ENCODE assay signal across 14 cellular contexts in genomic region chr5:127942246-127943060, GRCh38.
A peak's percentile ranks its signal among the peaks of the same experiment; 100 is the strongest.
DNase-seq lines count a peak whose midpoint lies in the region; ATAC-seq and TF ChIP-seq lines count a peak whose summit lies in the region.
"Had no signal": no experiment of that assay in that cellular context is flagged by ENCODE, and none has a peak within 500 bp of the region (broad histone marks: within the 10 kb centered on the region; RNA-seq: fewer than 3 reads in every experiment).

No MANE protein-coding gene starts in this region.

- DNase-seq in DMS153 (lab: John Stamatoyannopoulos, UW) (peak; percentile 26), HFFc6 (peak; percentile 44), WERI-Rb-1 (no peak), left colon (no peak), AG08396 (ENCODE audit: low spot score) (no peak), posterior vena cava (ENCODE audit: low spot score) (no peak), GM13977 (ENCODE audit: low spot score) (no peak)
- DNase-seq: activated CD4-positive, CD25-positive, alpha-beta regulatory T cell; activated naive CD8-positive, alpha-beta T cell treated with anti-CD3 and anti-CD28 coated beads for 36 hours; DMS79 treated with DMSO at 0.1 percent for 48 hours; esophagus squamous epithelium had no signal

- TF ChIP-seq CTCF in HFFc6 (IDR thresholded peaks at IDR 0.05) (no peak), WERI-Rb-1 (IDR thresholded peaks at IDR 0.05; ENCODE audit: low read depth, low read length) (no peak), GM13977 (IDR thresholded peaks at IDR 0.05; ENCODE audit: extremely low read depth, insufficient read depth, missing control alignments) (no peak)

- H3K27ac Mint-ChIP-seq in HFFc6 = peak overlapping the region; percentile 70
- H3K27ac Mint-ChIP-seq: activated naive CD8-positive, alpha-beta T cell treated with anti-CD3 and anti-CD28 coated beads for 36 hours; IgD-negative memory B cell; memory B cell had no signal

- no peaks in the 10 kb centered on the region for H3K27me3 Mint-ChIP-seq in HFFc6 (ENCODE audit: insufficient read depth)
- H3K27me3 Mint-ChIP-seq: activated naive CD8-positive, alpha-beta T cell treated with anti-CD3 and anti-CD28 coated beads for 36 hours; IgD-negative memory B cell; memory B cell had no signal

- peaks cover 31% of the 10 kb centered on the region for H3K4me1 Mint-ChIP-seq in HFFc6 (ENCODE audit: low read depth)
- H3K4me1 Mint-ChIP-seq: activated naive CD8-positive, alpha-beta T cell treated with anti-CD3 and anti-CD28 coated beads for 36 hours had no signal

- H3K36me3 Mint-ChIP-seq in HFFc6 (ENCODE audit: low read depth) = 0 out of 2 replicates have a peak, but pooled peaks cover 7% of the 10 kb centered on the region
- H3K36me3 Mint-ChIP-seq: activated naive CD8-positive, alpha-beta T cell treated with anti-CD3 and anti-CD28 coated beads for 36 hours had no signal

- H3K9me3 ChIP-seq in WERI-Rb-1 (ENCODE audit: severe bottlenecking) = no peaks in the 10 kb centered on the region
- H3K9me3 ChIP-seq: esophagus squamous epithelium had no signal

- H3K9me3 Mint-ChIP-seq in HFFc6 = no peaks in the 10 kb centered on the region
- H3K9me3 Mint-ChIP-seq: activated naive CD8-positive, alpha-beta T cell treated with anti-CD3 and anti-CD28 coated beads for 36 hours; IgD-negative memory B cell; memory B cell had no signal

- ATAC-seq in left colon (peak; percentile 74), GM21526 (IDR thresholded peaks at IDR 0.05; ENCODE audit: low FRiP score, unreplicated experiment) (no peak)

- H3K27ac ChIP-seq in WERI-Rb-1 = peak overlapping the region; percentile 72
- H3K27ac ChIP-seq: esophagus squamous epithelium had no signal

- peak overlapping the region; percentile 82 for H3K4me3 Mint-ChIP-seq in HFFc6
- H3K4me3 Mint-ChIP-seq: activated naive CD8-positive, alpha-beta T cell treated with anti-CD3 and anti-CD28 coated beads for 36 hours; IgD-negative memory B cell; memory B cell had no signal

- H3K27me3 ChIP-seq in WERI-Rb-1 (ENCODE audit: insufficient read depth, low read depth, severe bottlenecking) = no peaks in the 10 kb centered on the region
- H3K27me3 ChIP-seq: esophagus squamous epithelium had no signal

- intact Hi-C loops in left colon (cut with DNase I, micrococcal nuclease) (no loop called here), posterior vena cava (cut with DNase I) (no loop called here)

- no peaks in the 10 kb centered on the region for H3K36me3 ChIP-seq in WERI-Rb-1
- H3K36me3 ChIP-seq: esophagus squamous epithelium had no signal

- no peak overlapping the region; the same call in 1 of the 2 replicates for H3K4me3 ChIP-seq in WERI-Rb-1 (ENCODE audit: low read depth, low read length)

- in situ Hi-C loops in GM13977 (cut with MboI; ENCODE audit: low pct_unique_long_range_greater_than_20kb, low sequenced_read_pairs, unreplicated experiment) = no loop called here

Comparison
In these comparisons a context has a peak if more than half of its experiments do, and no peak if none do; other contexts are left out.
1. DNase-seq: peak in DMS153 (single experiment) and HFFc6 (single experiment); none in WERI-Rb-1 (single experiment), left colon (0 of 2), AG08396 (single experiment), posterior vena cava (single experiment) and GM13977 (single experiment).